Comparison of ENCODE assay signal across 8 cellular contexts in the genomic region with DNA sequence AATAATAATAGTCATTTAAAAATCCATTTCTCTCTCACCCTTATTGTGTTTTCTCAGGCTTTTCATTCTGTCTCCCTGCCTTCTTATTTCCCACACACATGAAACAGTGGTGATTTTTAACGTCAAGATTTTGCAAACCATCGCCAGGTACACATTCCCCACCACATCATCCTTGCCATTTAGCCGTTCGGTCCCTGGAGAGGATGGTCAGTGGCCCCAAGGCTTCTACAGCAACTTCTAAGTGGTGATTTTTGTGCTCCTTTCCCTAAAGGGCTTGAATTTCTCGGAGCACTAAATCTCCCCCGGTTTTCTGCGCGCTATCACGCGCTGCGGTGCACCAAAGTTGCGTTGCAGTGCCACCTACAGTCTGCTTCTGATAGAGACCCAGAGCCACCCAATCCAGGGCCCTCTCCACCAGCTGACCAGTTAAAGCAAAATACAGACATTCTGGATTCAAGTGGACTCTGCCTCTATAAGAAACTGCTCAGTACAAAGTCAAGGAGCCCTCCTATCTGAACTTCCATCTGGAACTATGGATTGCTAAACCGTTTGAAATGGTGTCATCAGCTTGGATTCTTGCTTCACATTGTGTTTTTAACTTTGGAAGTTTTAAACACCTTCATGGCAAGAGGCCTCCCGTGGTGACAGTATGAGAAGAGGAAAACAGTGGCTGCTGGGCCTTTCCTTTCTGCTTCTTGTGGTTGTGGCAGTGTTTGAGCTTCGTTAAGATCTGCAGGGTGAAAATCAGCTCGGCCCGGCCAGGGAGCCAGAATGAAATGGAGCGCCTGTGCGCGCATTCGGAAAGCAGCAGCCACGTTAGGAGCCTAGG.
DNase-seq lines count a peak whose midpoint lies in the region; ATAC-seq, FAIRE-seq and TF ChIP-seq lines count a peak whose summit lies in the region.

No MANE protein-coding gene starts in this region.

- peaks cover 1 to 4% of the 10 kb centered on the region in 2 experiments for H3K4me1 ChIP-seq in trophoblast cell (ENCODE audit: control insufficient read depth in 1 of 2, insufficient read depth in 2 of 2, low read length in 2 of 2)

- peak overlapping the region; percentile 95 for H2AFZ ChIP-seq in trophoblast cell (ENCODE audit: insufficient read depth, low read length, poor library complexity)

- peak; percentile 95 for TF ChIP-seq RAD21 in Ishikawa (IDR thresholded peaks at IDR 0.05; ENCODE audit: low read depth)

- H2BK5ac ChIP-seq in trophoblast cell (ENCODE audit: low read depth, low read length, poor library complexity) = no peak overlapping the region

- no peak for FAIRE-seq in urothelium cell line (lab: Jason Lieb, UNC)

- no peak overlapping the region for H3K27ac ChIP-seq in trophoblast cell (ENCODE audit: low read depth, low read length)

- H3K18ac ChIP-seq in trophoblast cell (ENCODE audit: low read length) = peak overlapping the region; percentile 91

- H3K4me3 ChIP-seq in trophoblast cell (ENCODE audit: low read depth, low read length) = no peak overlapping the region

- no peak overlapping the region for H4K12ac ChIP-seq in trophoblast cell (ENCODE audit: low read depth, low read length)

- DNase-seq in DMS79 (lab: John Stamatoyannopoulos, UW) (peak; percentile 44), RPMI8226 (peak; percentile 66), germinal center (ENCODE audit: low spot score) (peak; percentile 51), trophoblast cell (peak; percentile 71 to 91), urothelium cell line (ENCODE audit: low spot score) (peak; percentile 80)
- DNase-seq in activated T-helper 9 cell treated with anti-CD3 and anti-CD28 coated beads, Interleukin-2, amount 50 U/mL, for 16 hours (ENCODE audit: low read depth) = peak; percentile 30

- H2BK12ac ChIP-seq in trophoblast cell (ENCODE audit: low read length) = peak overlapping the region; percentile 93

- no peak overlapping the region for H3K14ac ChIP-seq in trophoblast cell (ENCODE audit: low read length)

- TF ChIP-seq EP300 in Ishikawa (IDR thresholded peaks at IDR 0.05; ENCODE audit: borderline replicate concordance) = no peak

- H3K23ac ChIP-seq in trophoblast cell (ENCODE audit: low read length) = no peak overlapping the region

- no peak overlapping the region for H4K8ac ChIP-seq in trophoblast cell (ENCODE audit: low read depth, low read length)

- H4K91ac ChIP-seq in trophoblast cell (ENCODE audit: low read depth, low read length) = no peak overlapping the region

- WGBS in trophoblast cell (ENCODE audit: extremely low coverage, insufficient coverage, insufficient read length) = no CpG with 5 or more reads among the region's 22 CpGs

- H3K4ac ChIP-seq in trophoblast cell (ENCODE audit: low read depth, low read length) = no peak overlapping the region

- H3K79me2 ChIP-seq in trophoblast cell (ENCODE audit: control insufficient read depth, insufficient read depth, low read length, poor library complexity) = no peaks in the 10 kb centered on the region

- peaks cover 4% of the 10 kb centered on the region for H3K79me1 ChIP-seq in trophoblast cell (ENCODE audit: low read length)

- H3K4me2 ChIP-seq in trophoblast cell (ENCODE audit: low read length) = peak overlapping the region; percentile 45

- no peaks in the 10 kb centered on the region for H3K36me3 ChIP-seq in trophoblast cell (ENCODE audit: control insufficient read depth in 1 of 2, insufficient read depth in 2 of 2, low read length in 2 of 2)

- H3K9me3 ChIP-seq in trophoblast cell (ENCODE audit: insufficient read depth, low read depth, low read length) = no peaks in the 10 kb centered on the region

- no peak overlapping the region for H3K9ac ChIP-seq in trophoblast cell (ENCODE audit: low read length)

- no peaks in the 10 kb centered on the region for H3K27me3 ChIP-seq in trophoblast cell (ENCODE audit: insufficient read depth, low read length)

- ATAC-seq in GM21515 (IDR thresholded peaks at IDR 0.05; ENCODE audit: unreplicated experiment) = peak; percentile 84

- H2BK120ac ChIP-seq in trophoblast cell (ENCODE audit: insufficient read depth, low read length, poor library complexity) = peak overlapping the region; percentile 65

- no peak overlapping the region for H2AK5ac ChIP-seq in trophoblast cell (ENCODE audit: low read length)

TF ChIP-seq in Ishikawa, 13 proteins besides CTCF, POLR2A, EP300 and RAD21:
- TF ChIP-seq, protein P1, sequence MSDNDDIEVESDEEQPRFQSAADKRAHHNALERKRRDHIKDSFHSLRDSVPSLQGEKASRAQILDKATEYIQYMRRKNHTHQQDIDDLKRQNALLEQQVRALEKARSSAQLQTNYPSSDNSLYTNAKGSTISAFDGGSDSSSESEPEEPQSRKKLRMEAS (IDR thresholded peaks at IDR 0.05) = peak; percentile 42; the same call in 1 of the 2 replicates
- no peak for TF ChIP-seq NFIC (IDR thresholded peaks at IDR 0.05)

Comparison
In these comparisons a context has a peak if more than half of its experiments do, and no peak if none do; other contexts are left out.
1. DNase-seq: peak in every context shown above with its lines; median percentile 81 in trophoblast cell; 80 in urothelium cell line; 66 in RPMI8226; 51 in germinal center; 44 in DMS79; 30 in activated T-helper 9 cell treated with anti-CD3 and anti-CD28 coated beads, Interleukin-2, amount 50 U/mL, for 16 hours.